Comparison of ENCODE assay signal across 8 cellular contexts in the genomic region with DNA sequence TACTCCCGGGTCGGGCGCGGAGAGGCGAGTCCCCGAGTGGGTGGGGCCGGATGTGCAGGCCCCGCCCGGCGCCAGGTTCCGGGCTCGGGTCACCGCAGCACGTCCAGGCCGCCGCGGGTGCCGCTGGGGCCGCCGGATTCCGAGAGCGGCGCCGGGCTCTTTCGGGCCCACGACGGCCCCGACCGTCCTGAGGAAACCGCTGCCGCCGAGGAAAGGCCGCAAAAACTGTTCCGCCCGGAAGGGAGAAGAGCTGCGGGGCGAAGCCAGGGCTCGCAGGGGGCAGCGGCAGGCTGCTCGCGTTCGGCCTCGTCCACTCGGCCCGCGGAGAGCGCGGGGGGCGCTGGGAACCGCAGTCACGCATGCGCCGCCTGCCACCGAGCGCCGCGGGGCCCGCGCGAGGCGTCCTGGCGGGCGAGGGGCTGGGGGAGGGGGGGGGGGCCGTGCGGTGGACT. TPM values are rescaled to one million over a fixed set of nuclear protein-coding genes. Genes with fewer than 3 reads are reported as not detected.
DNase-seq lines count a peak whose midpoint lies in the region; ATAC-seq and TF ChIP-seq lines count a peak whose summit lies in the region.

Gene ZKSCAN2, minus strand, starts transcription at position 342 of the 452 bp plus-strand sequence. CDS start 718 bp downstream, outside the sequence.

- TF ChIP-seq CTCF in GM06990 (IDR thresholded peaks at IDR 0.05; ENCODE audit: insufficient read depth, low read length, poor library complexity, severe bottlenecking) (no peak), heart right ventricle (IDR thresholded peaks at IDR 0.05) (no peak), upper lobe of left lung (IDR thresholded peaks at IDR 0.05) (no peak)

- WGBS in adipose tissue, 3 donors = 0 to 1% (median 0%) methylated on average over 48 to 65 of the region's 65 CpGs
- WGBS in heart right ventricle, 2 donors = 0 to 1% methylated on average over 61 to 65 of the region's 65 CpGs
- 0% methylated on average over 4 to 7 of the region's 65 CpGs for WGBS in upper lobe of left lung, 2 donors

- H3K4me3 ChIP-seq in GM06990 (replicated peaks; ENCODE audit: low read depth, low read length) (peak within 1 kb of the TSS; percentile 93), H7 (ENCODE audit: insufficient read depth, low read depth, low read length) (peak within 1 kb of the TSS; percentile 83), heart right ventricle (peak within 1 kb of the TSS; percentile 26 to 93 (median 84)), upper lobe of left lung (peak within 1 kb of the TSS; percentile 45 to 85 (median 70))

- peak; percentile 67 to 95 (median 87) for TF ChIP-seq POLR2A in upper lobe of left lung (IDR thresholded peaks at IDR 0.05)

- H3K9me3 ChIP-seq in heart right ventricle = no peaks in the 10 kb centered on the region
- H3K9me3 ChIP-seq in upper lobe of left lung = no peaks in the 10 kb centered on the region

- peak; percentile 93 for DNase-seq in GM06990 (ENCODE audit: extremely low read depth, insufficient read length)
- peak; percentile 94 for DNase-seq in H7
- peak; percentile 91 for DNase-seq in M059J (ENCODE audit: low read depth)
- DNase-seq in SW480 (ENCODE audit: low spot score) = peak; percentile 89
- DNase-seq in heart right ventricle = peak; percentile 90 to 91
- DNase-seq in posterior vena cava (ENCODE audit: low spot score) = peak; percentile 97
- peak; percentile 94 to 97 for DNase-seq in upper lobe of left lung

- intact Hi-C loops in heart right ventricle (cut with DNase I) = loop anchor here in 1 of 10 donors (10.0 kb wide), 1 partner anchor 713 kb away; no protein-coding TSS in a partner anchor
- intact Hi-C loops in posterior vena cava (cut with DNase I) = loop anchor here in 1 of 2 donors (5.0 kb wide), 1 partner anchor 1930 kb away; no protein-coding TSS in a partner anchor

- H3K36me3 ChIP-seq in GM06990 (ENCODE audit: control insufficient read depth, insufficient read depth, low read length) (peaks cover 1% of the 10 kb centered on the region), H7 (replicated peaks; ENCODE audit: control insufficient read depth, insufficient read depth, low read length) (peaks cover 4% of the 10 kb centered on the region), heart right ventricle (peaks cover 0 to 31% (median 4%) of the 10 kb centered on the region in 9 donors), upper lobe of left lung (peaks cover 0 to 26% (median 12%) of the 10 kb centered on the region in 4 donors)

- H3K27me3 ChIP-seq in GM06990 (replicated peaks; ENCODE audit: control insufficient read depth, insufficient read depth, low read length) = no peaks in the 10 kb centered on the region
- no peaks in the 10 kb centered on the region for H3K27me3 ChIP-seq in H7 (ENCODE audit: control insufficient read depth, insufficient read depth, low read length)
- H3K27me3 ChIP-seq in heart right ventricle = no peaks in the 10 kb centered on the region
- no peaks in the 10 kb centered on the region for H3K27me3 ChIP-seq in upper lobe of left lung

- H3K27ac ChIP-seq in adipose tissue (ENCODE audit: low read depth, low read length) (peak within 1 kb of the TSS; percentile 79), heart right ventricle (peak within 1 kb of the TSS; percentile 92 to 100 (median 99)), upper lobe of left lung (peak within 1 kb of the TSS; percentile 98 to 99 (median 98))

- ATAC-seq in heart right ventricle = peak; percentile 96 to 98 (median 98)
- peak; percentile 97 to 99 for ATAC-seq in upper lobe of left lung (ENCODE audit: low FRiP score in 2 of 2)

- H3K4me1 ChIP-seq in heart right ventricle (peaks cover 4 to 45% (median 36%) of the 10 kb centered on the region in 9 donors), upper lobe of left lung (peaks cover 16 to 28% (median 26%) of the 10 kb centered on the region in 4 donors)

- no peak for TF ChIP-seq EP300 in upper lobe of left lung (IDR thresholded peaks at IDR 0.05)

RNA-seq across cellular contexts. Expression of gene ZKSCAN2, which starts in this region (rescaled TPM):
- 6.7 and 9.1 TPM in 2 replicates for total RNA-seq in H7 (2014; rRNA removed; shearing (Covaris generic))
- 4.5 and 4.9 TPM in 2 replicates for total RNA-seq in M059J (2014; rRNA removed; shearing (Covaris generic))
- polyA plus RNA-seq in adipose tissue (1 to 10 TPM in 2 of 3 donors, under 1 TPM in 1; 0.64 to 1.6 (median 1.1) TPM), heart right ventricle (1 to 10 TPM; 1.0 to 1.5 TPM)
- total RNA-seq in heart right ventricle (1 to 10 TPM; 4.3 to 8.7 (median 6.0) TPM), posterior vena cava (1 to 10 TPM; 4.3 to 4.9 TPM), upper lobe of left lung (1 to 10 TPM in 5 of 6 donors, under 1 TPM in 1; 0.67 to 6.8 (median 4.5) TPM)

Comparison
In these comparisons a context has a peak if more than half of its experiments do, and no peak if none do; other contexts are left out.
1. Peak in every context shown above with its lines: DNase-seq, ATAC-seq, H3K4me3 ChIP-seq and H3K27ac ChIP-seq.